ENCODE assay signal across 29 cellular contexts in the genomic region with DNA sequence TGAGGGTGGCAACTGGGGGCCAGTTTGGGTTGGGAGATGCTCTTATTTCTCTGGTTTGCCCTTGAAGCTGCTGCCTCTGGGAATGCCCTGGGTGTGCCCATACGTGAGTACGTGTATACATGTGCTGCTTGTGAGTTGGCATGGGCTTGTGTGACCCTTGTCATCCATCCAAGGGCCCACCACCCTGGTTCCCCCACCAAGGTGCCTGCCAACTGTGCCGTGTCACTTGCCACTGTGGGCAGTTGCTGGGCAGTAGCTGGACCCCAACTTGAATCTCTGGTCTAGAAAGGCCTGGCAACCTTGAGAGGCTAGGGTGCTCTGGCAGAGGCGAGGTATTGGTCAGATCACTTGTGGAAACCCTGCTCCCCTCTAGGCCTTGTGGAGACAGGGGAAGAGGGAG.
"Had no signal": no experiment of that assay in that cellular context is flagged by ENCODE, and none has a peak within 500 bp of the region (broad histone marks: within the 10 kb centered on the region; RNA-seq: fewer than 3 reads in every experiment).

No MANE protein-coding gene starts in this region.

- DNase-seq: activated B cell treated with CpG ODN at 0.5 μM for 24 hours; activated CD4-positive, alpha-beta T cell treated with anti-CD3 and anti-CD28 coated beads for 48 hours; activated CD4-positive, alpha-beta T cell treated with anti-CD3 and anti-CD28 coated beads, Interleukin-2, amount 50 U/mL, for 1 hour; activated CD4-positive, alpha-beta T cell treated with anti-CD3 and anti-CD28 coated beads, Interleukin-2, amount 50 U/mL, for 48 hours; activated CD8-positive, alpha-beta memory T cell treated with anti-CD3 and anti-CD28 coated beads for 24 hours; activated CD8-positive, alpha-beta T cell treated with anti-CD3 and anti-CD28 coated beads for 36 hours; activated effector memory CD4-positive, alpha-beta T cell treated with anti-CD3 and anti-CD28 coated beads, Interleukin-2, amount 50 U/mL, for 16 hours; activated naive CD4-positive, alpha-beta T cell treated with anti-CD3 and anti-CD28 coated beads, Interleukin-2, amount 10 ng/mL, durations not matched to agents 7 days and 5 days; activated T-cell treated with anti-CD3 and anti-CD28 coated beads, Interleukin-2, amount 50 U/mL, for 4 hours; amniotic stem cell; anterior cingulate cortex; central memory CD4-positive, alpha-beta T cell; cerebellar nuclear complex; cortex of kidney; dermis blood vessel endothelial cell; effector CD4-positive, alpha-beta T cell; effector memory CD8-positive, alpha-beta T cell; erythroblast; foreskin keratinocyte; gastrocnemius medialis; glutamatergic neuron; heart right ventricle; SW 1271; T-cell; T1000 had no signal

- H3K9me3 Mint-ChIP-seq: activated B cell treated with CpG ODN at 0.5 μM for 24 hours; activated CD8-positive, alpha-beta T cell treated with anti-CD3 and anti-CD28 coated beads for 36 hours; activated naive CD4-positive, alpha-beta T cell treated with anti-CD3 and anti-CD28 coated beads, Interleukin-2, amount 10 ng/mL, durations not matched to agents 7 days and 5 days; activated T-cell treated with anti-CD3 and anti-CD28 coated beads, Interleukin-2, amount 50 U/mL, for 4 hours; activated T-helper 2 cell treated with anti-CD3 and anti-CD28 coated beads, Interferon-gamma antibody, Interleukin-2, Interleukin-4, amounts not matched to agents 10 μg/mL and 5 μg/mL and 100 μg/mL, durations not matched to agents 14 hours and 24 hours and 36 hours; effector memory CD8-positive, alpha-beta T cell; T-cell; T-helper 1 cell treated with Interleukin-12 subunit alpha and Interleukin-12 subunit beta and Interleukin-4 antibody, amounts not matched to agents 30 μg/mL and 1 μg/mL, for 36 hours had no signal

- H3K36me3 Mint-ChIP-seq: activated naive CD8-positive, alpha-beta T cell; T-cell had no signal

- ATAC-seq: activated CD4-positive, CD25-positive, alpha-beta regulatory T cell treated with anti-CD3 and anti-CD28 coated beads, Interleukin-2, amount 50 U/mL, for 24 hours; activated CD8-positive, alpha-beta T cell treated with anti-CD3 and anti-CD28 coated beads for 36 hours; activated T-cell treated with anti-CD3 and anti-CD28 coated beads, Interleukin-2, amount 50 U/mL, for 4 hours; effector memory CD8-positive, alpha-beta T cell; foreskin keratinocyte; gastrocnemius medialis; heart right ventricle; T-cell had no signal

- H3K4me3 Mint-ChIP-seq: activated B cell treated with CpG ODN at 0.5 μM for 24 hours; activated CD8-positive, alpha-beta T cell treated with anti-CD3 and anti-CD28 coated beads for 36 hours; activated naive CD4-positive, alpha-beta T cell treated with anti-CD3 and anti-CD28 coated beads, Interleukin-2, amount 10 ng/mL, durations not matched to agents 7 days and 5 days; activated naive CD8-positive, alpha-beta T cell; activated T-cell treated with anti-CD3 and anti-CD28 coated beads, Interleukin-2, amount 50 U/mL, for 4 hours; effector memory CD8-positive, alpha-beta T cell; T-cell; T-helper 1 cell treated with Interleukin-12 subunit alpha and Interleukin-12 subunit beta and Interleukin-4 antibody, amounts not matched to agents 30 μg/mL and 1 μg/mL, for 36 hours had no signal

- H3K27me3 Mint-ChIP-seq: effector memory CD8-positive, alpha-beta T cell had no signal

- H3K27ac Mint-ChIP-seq: activated B cell treated with CpG ODN at 0.5 μM for 24 hours; activated CD8-positive, alpha-beta T cell treated with anti-CD3 and anti-CD28 coated beads for 36 hours; activated naive CD4-positive, alpha-beta T cell treated with anti-CD3 and anti-CD28 coated beads, Interleukin-2, amount 10 ng/mL, durations not matched to agents 7 days and 5 days; activated naive CD8-positive, alpha-beta T cell; activated T-helper 2 cell treated with anti-CD3 and anti-CD28 coated beads, Interferon-gamma antibody, Interleukin-2, Interleukin-4, amounts not matched to agents 10 μg/mL and 5 μg/mL and 100 μg/mL, durations not matched to agents 14 hours and 24 hours and 36 hours; effector memory CD8-positive, alpha-beta T cell; T-cell had no signal
